8 cellular contexts compared by ENCODE assay signal in the genomic region with DNA sequence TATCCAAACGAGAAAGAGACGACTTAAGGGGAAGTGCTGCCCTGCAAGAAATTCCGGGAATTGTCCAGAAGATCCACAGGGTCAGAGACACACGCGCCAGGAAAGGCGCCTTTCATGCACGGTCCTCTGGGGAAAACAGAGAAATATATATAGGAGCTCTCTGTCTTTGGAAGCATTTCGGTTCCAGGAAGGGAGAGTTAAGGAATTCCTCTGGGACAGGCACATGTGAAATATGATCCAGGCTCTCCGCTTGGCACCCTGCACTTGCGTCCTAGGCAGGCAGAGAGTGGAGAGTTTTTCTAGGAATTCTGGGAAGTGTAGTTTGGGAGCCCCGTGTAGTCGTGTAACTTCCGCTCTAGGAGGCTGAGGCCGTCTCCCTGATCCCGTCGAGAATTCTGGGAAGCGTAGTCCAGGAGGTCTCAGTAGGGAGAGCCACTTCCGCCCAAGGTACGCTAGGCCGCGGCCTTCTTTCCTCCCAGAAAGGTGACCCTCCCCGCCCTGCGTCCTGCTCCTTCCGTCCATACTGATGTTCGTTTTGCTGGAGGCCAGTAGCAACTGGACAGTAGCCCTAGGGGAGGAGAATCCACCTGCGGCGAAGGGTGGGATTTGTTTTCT.
DNase-seq lines count a peak whose midpoint lies in the region; TF ChIP-seq lines count a peak whose summit lies in the region.
"Not testable (repeated sequence)": the region's sequence is repeated elsewhere in the genome, so short reads cannot be mapped to it uniquely, and the experiment has no call there.

No MANE protein-coding gene starts in this region.

- peak overlapping the region; percentile 57 for H3K4me2 ChIP-seq in osteoblast (ENCODE audit: insufficient read depth, low read length)

- TF ChIP-seq CTCF in Peyer's patch (IDR thresholded peaks at IDR 0.05); brain microvascular endothelial cell (IDR thresholded peaks at IDR 0.05; ENCODE audit: low read depth, low read length, missing control alignments); fibroblast of the aortic adventitia (IDR thresholded peaks at IDR 0.05; ENCODE audit: insufficient read depth, low read length); osteoblast (IDR thresholded peaks at IDR 0.05; ENCODE audit: extremely low read depth, low read depth, low read length); tibial nerve (IDR thresholded peaks at IDR 0.05): not testable (repeated sequence)

- not testable (repeated sequence) for H3K36me3 ChIP-seq in Peyer's patch; brain microvascular endothelial cell (replicated peaks); osteoblast (ENCODE audit: insufficient read depth, low read length); tibial nerve

- H4K20me1 ChIP-seq in osteoblast (ENCODE audit: insufficient read depth, low read length), result not testable (repeated sequence)

- TF ChIP-seq POLR2A in Peyer's patch (IDR thresholded peaks at IDR 0.05); tibial nerve (IDR thresholded peaks at IDR 0.05): not testable (repeated sequence)

- not testable (repeated sequence) for H3K9me3 ChIP-seq in Peyer's patch; osteoblast (ENCODE audit: low read depth, low read length); tibial nerve

- in situ Hi-C loops in brain microvascular endothelial cell (cut with HindIII; ENCODE audit: low pct_ligation_motif_present, low sequenced_read_pairs), result not testable (repeated sequence)

- H3K4me3 ChIP-seq in Peyer's patch (peak overlapping the region in 3 of 4 donors; percentile 15 to 57 (median 27)), brain microvascular endothelial cell (ENCODE audit: low read depth, low read length) (peak overlapping the region; percentile 30), fibroblast of the aortic adventitia (ENCODE audit: low read depth, low read length) (peak overlapping the region; percentile 42), osteoblast (ENCODE audit: insufficient read depth, low read length) (peak overlapping the region; percentile 58), tibial nerve (peak overlapping the region in 2 of 4 donors; percentile 32 to 56)

- DNase-seq in DMS153 (lab: John Stamatoyannopoulos, UW) (peak; percentile 83), NCI-H1048 (lab: John Stamatoyannopoulos, UW) (peak; percentile 27), Peyer's patch (peak in 2 of 3 donors; percentile 65 to 73), brain microvascular endothelial cell (peak; percentile 16), fibroblast of the aortic adventitia (ENCODE audit: low read depth) (peak; percentile 68), kidney glomerular epithelial cell (lab: John Stamatoyannopoulos, UW) (peak; percentile 58), tibial nerve (ENCODE audit: low spot score in 2 of 2) (peak; percentile 18 to 67)
- not testable (repeated sequence) for DNase-seq in osteoblast (ENCODE audit: insufficient read length, low spot score, missing footprints)

- peak overlapping the region; percentile 80 for H2AFZ ChIP-seq in osteoblast (ENCODE audit: low read length)

- H3K27ac ChIP-seq in Peyer's patch (peak overlapping the region in 1 of 4 donors; percentile 39), tibial nerve (peak overlapping the region in 2 of 4 donors; percentile 40 to 82)
- H3K27ac ChIP-seq in brain microvascular endothelial cell; osteoblast (ENCODE audit: low read depth, low read length): not testable (repeated sequence)

- not testable (repeated sequence) for H3K4me1 ChIP-seq in Peyer's patch; osteoblast (ENCODE audit: insufficient read depth, low read length); tibial nerve

- H3K27me3 ChIP-seq in Peyer's patch; brain microvascular endothelial cell (replicated peaks); osteoblast (ENCODE audit: insufficient read depth, low read length); tibial nerve: not testable (repeated sequence)

- peak in 1 of 2 donors; percentile 57 for TF ChIP-seq EP300 in tibial nerve (IDR thresholded peaks at IDR 0.05)

- WGBS in tibial nerve, 2 donors, result 22 to 36% methylated on average over 17 to 25 of the region's 27 CpGs

- not testable (repeated sequence) for H3K79me2 ChIP-seq in osteoblast (ENCODE audit: insufficient read depth, low read length)
